In genomic region chr12:14756331-14757143, GRCh38 we compare ENCODE assay signal across 10 cellular contexts. TPM values are rescaled to one million over a fixed set of nuclear protein-coding genes. Genes with fewer than 3 reads are reported as not detected.
DNase-seq lines count a peak whose midpoint lies in the region; ATAC-seq and TF ChIP-seq lines count a peak whose summit lies in the region.
"Had no signal": no experiment of that assay in that cellular context is flagged by ENCODE, and none has a peak within 500 bp of the region (broad histone marks: within the 10 kb centered on the region; RNA-seq: fewer than 3 reads in every experiment).

No MANE protein-coding gene starts in this region.

- peaks cover 3% of the 10 kb centered on the region for H3K9me3 Mint-ChIP-seq in neural crest cell

- H3K9ac ChIP-seq in Loucy (ENCODE audit: low read depth, low read length, poor library complexity, severe bottlenecking) (no peak overlapping the region), GM23248 (no peak overlapping the region)

- no peaks in the 10 kb centered on the region for H3K4me1 ChIP-seq in DOHH2 (ENCODE audit: control insufficient read depth, low read length)
- no peaks in the 10 kb centered on the region for H3K4me1 ChIP-seq in Loucy (ENCODE audit: insufficient read depth, low read length, poor library complexity, severe bottlenecking)
- no peaks in the 10 kb centered on the region for H3K4me1 ChIP-seq in GM23248 (ENCODE audit: insufficient read depth)

- H3K27me3 ChIP-seq in DOHH2 (ENCODE audit: control insufficient read depth, low read length) (no peaks in the 10 kb centered on the region), Loucy (ENCODE audit: insufficient read depth, low read length, poor library complexity, severe bottlenecking) (no peaks in the 10 kb centered on the region), GM23248 (replicated peaks; ENCODE audit: insufficient read depth) (no peaks in the 10 kb centered on the region)

- H3K4me3 Mint-ChIP-seq in neural crest cell: no peak overlapping the region
- H3K4me3 Mint-ChIP-seq: stimulated activated naive CD8-positive, alpha-beta T cell treated with anti-CD3 and anti-CD28 coated beads, Interleukin-15, Interleukin-2, amounts not matched to agents 100 ng/mL and 50 ng/mL, for 24 hours; T-cell had no signal

- DNase-seq in ecto neural progenitor cell (ENCODE audit: low spot score): peak; percentile 66
- peak; percentile 22 for DNase-seq in neural crest cell (ENCODE audit: low read depth, low spot score)
- DNase-seq in GM23248: no peak
- no peak for DNase-seq in NCI-H2029 (lab: John Stamatoyannopoulos, UW)
- DNase-seq in SHP77 treated with DMSO at 0.1 percent for 48 hours (lab: John Stamatoyannopoulos, UW): no peak
- DNase-seq: T-cell had no signal

- peaks cover 3% of the 10 kb centered on the region for H3K36me3 Mint-ChIP-seq in neural crest cell (ENCODE audit: low read depth)

- ATAC-seq in GM21723 (IDR thresholded peaks at IDR 0.05; ENCODE audit: unreplicated experiment): no peak
- ATAC-seq: T-cell had no signal

- H3K79me2 ChIP-seq in DOHH2 (ENCODE audit: control insufficient read depth, low read length): no peaks in the 10 kb centered on the region
- no peaks in the 10 kb centered on the region for H3K79me2 ChIP-seq in Loucy (ENCODE audit: insufficient read depth, low read length)
- H3K79me2 ChIP-seq in GM23248 (ENCODE audit: insufficient read depth): no peaks in the 10 kb centered on the region

- no peak overlapping the region for H3K27ac Mint-ChIP-seq in neural crest cell (ENCODE audit: unreplicated experiment)
- H3K27ac Mint-ChIP-seq: stimulated activated naive CD8-positive, alpha-beta T cell treated with anti-CD3 and anti-CD28 coated beads, Interleukin-15, Interleukin-2, amounts not matched to agents 100 ng/mL and 50 ng/mL, for 24 hours; T-cell had no signal

- H3K4me2 ChIP-seq in DOHH2 (ENCODE audit: low read length) (no peak overlapping the region), Loucy (ENCODE audit: low read depth, low read length, poor library complexity, severe bottlenecking) (no peak overlapping the region), GM23248 (ENCODE audit: unreplicated experiment) (no peak overlapping the region)

- 64% methylated on average over 17 of the region's 17 CpGs for WGBS in GM23248 (ENCODE audit: low coverage in 1 of 2, low lambda C conversion rate in 2 of 2, missing lambda C conversion rate in 2 of 2), 2 experiments

- H3K4me3 ChIP-seq in DOHH2 (ENCODE audit: low read length): no peak overlapping the region
- no peak overlapping the region for H3K4me3 ChIP-seq in Loucy (ENCODE audit: low read length, poor library complexity, severe bottlenecking)
- no peak overlapping the region for H3K4me3 ChIP-seq in GM23248

- H3K4me1 Mint-ChIP-seq in neural crest cell: peaks cover 5% of the 10 kb centered on the region

- no peak overlapping the region for H2AFZ ChIP-seq in Loucy (ENCODE audit: low read length)
- no peak overlapping the region for H2AFZ ChIP-seq in GM23248

- in situ Hi-C loops in GM23248 (cut with MboI): no loop called here

- H3K36me3 ChIP-seq in DOHH2 (ENCODE audit: control insufficient read depth, low read length) (no peaks in the 10 kb centered on the region), Loucy (ENCODE audit: insufficient read depth, low read length) (no peaks in the 10 kb centered on the region), GM23248 (ENCODE audit: low read depth) (no peaks in the 10 kb centered on the region)

- H3F3A ChIP-seq in DOHH2 (ENCODE audit: control insufficient read depth, insufficient read depth): no peaks in the 10 kb centered on the region
- H3F3A ChIP-seq in Loucy (ENCODE audit: low read depth): no peaks in the 10 kb centered on the region
- H3F3A ChIP-seq in GM23248 (ENCODE audit: insufficient read depth): no peaks in the 10 kb centered on the region

- no peaks in the 10 kb centered on the region for H3K27me3 Mint-ChIP-seq in neural crest cell (ENCODE audit: low read depth)
- H3K27me3 Mint-ChIP-seq: stimulated activated naive CD8-positive, alpha-beta T cell treated with anti-CD3 and anti-CD28 coated beads, Interleukin-15, Interleukin-2, amounts not matched to agents 100 ng/mL and 50 ng/mL, for 24 hours; T-cell had no signal

- H3K9me2 ChIP-seq in DOHH2 (replicated peaks; ENCODE audit: control insufficient read depth, low read length) (no peaks in the 10 kb centered on the region), Loucy (replicated peaks; ENCODE audit: low read depth, low read length) (no peaks in the 10 kb centered on the region), GM23248 (ENCODE audit: insufficient read depth) (no peaks in the 10 kb centered on the region)

- TF ChIP-seq CTCF in DOHH2 (IDR thresholded peaks at IDR 0.05; ENCODE audit: low read depth, low read length, poor library complexity, severe bottlenecking): peak; percentile 49
- peak; percentile 48 for TF ChIP-seq CTCF in Loucy (conservative IDR thresholded peaks at IDR 0.05; ENCODE audit: low read length)
- peak; percentile 76 for TF ChIP-seq CTCF in neural crest cell (conservative IDR thresholded peaks at IDR 0.05)

- H3K27ac ChIP-seq in DOHH2 (ENCODE audit: low read depth, low read length) (no peak overlapping the region), GM23248 (no peak overlapping the region)

- H3K9me3 ChIP-seq in DOHH2 (ENCODE audit: control insufficient read depth, insufficient read depth, low read length): peaks cover 14% of the 10 kb centered on the region; the same call in 1 of the 2 replicates
- no peaks in the 10 kb centered on the region; the same call in 1 of the 2 replicates for H3K9me3 ChIP-seq in Loucy (ENCODE audit: insufficient read depth, low read depth, low read length)
- H3K9me3 ChIP-seq in GM23248 (ENCODE audit: low read depth): no peaks in the 10 kb centered on the region

- H4K20me1 ChIP-seq in DOHH2 (ENCODE audit: control insufficient read depth, insufficient read depth, low read depth, low read length) (no peaks in the 10 kb centered on the region), Loucy (ENCODE audit: insufficient read depth, low read length, poor library complexity, severe bottlenecking) (no peaks in the 10 kb centered on the region), GM23248 (ENCODE audit: insufficient read depth) (no peaks in the 10 kb centered on the region)

RNA-seq across cellular contexts. Expression of gene WBP11, which starts 46.7 kb away (rescaled TPM):
- 101 and 109 TPM in 2 replicates for total RNA-seq in neural crest cell
- 5.5 and 11.8 TPM in 2 replicates for total RNA-seq in GM23248 (2014; rRNA removed; shearing (Covaris generic))
- 44.0 and 46.1 TPM in 2 replicates for polyA plus RNA-seq in GM23248 (2016; fragmentation: Nextera tagmentation; extraction: Ambion mirVana)

RNA-seq across cellular contexts. Expression of gene C12orf60, which starts 46.9 kb away (rescaled TPM):
- 2.5 and 2.9 TPM in 2 replicates for total RNA-seq in neural crest cell
- total RNA-seq in GM23248 (2014; rRNA removed; shearing (Covaris generic)): 1.2 and 2.3 TPM in 2 replicates
- 0.86 and 1.2 TPM in 2 replicates for polyA plus RNA-seq in GM23248 (2016; fragmentation: Nextera tagmentation; extraction: Ambion mirVana)

RNA-seq across cellular contexts. Expression of gene SMCO3, which starts 57.4 kb away (rescaled TPM):
- not detected in 2 replicates for total RNA-seq in neural crest cell
- not detected in 2 replicates for total RNA-seq in GM23248 (2014; rRNA removed; shearing (Covaris generic))
- not detected in 2 replicates for polyA plus RNA-seq in GM23248 (2016; fragmentation: Nextera tagmentation; extraction: Ambion mirVana)
- total RNA-seq: T-cell had no signal

Comparison
In these comparisons a context has a peak if more than half of its experiments do, and no peak if none do; other contexts are left out.
1. DNase-seq: peak in ecto neural progenitor cell (single experiment) and neural crest cell (single experiment); none in GM23248 (single experiment), NCI-H2029 (single experiment) and SHP77 treated with DMSO at 0.1 percent for 48 hours (single experiment).
2. Peak in every context shown above with its lines, with median percentiles within 50 percentile points of each other: CTCF ChIP-seq.